12 cellular contexts compared by ENCODE assay signal in the genomic region with DNA sequence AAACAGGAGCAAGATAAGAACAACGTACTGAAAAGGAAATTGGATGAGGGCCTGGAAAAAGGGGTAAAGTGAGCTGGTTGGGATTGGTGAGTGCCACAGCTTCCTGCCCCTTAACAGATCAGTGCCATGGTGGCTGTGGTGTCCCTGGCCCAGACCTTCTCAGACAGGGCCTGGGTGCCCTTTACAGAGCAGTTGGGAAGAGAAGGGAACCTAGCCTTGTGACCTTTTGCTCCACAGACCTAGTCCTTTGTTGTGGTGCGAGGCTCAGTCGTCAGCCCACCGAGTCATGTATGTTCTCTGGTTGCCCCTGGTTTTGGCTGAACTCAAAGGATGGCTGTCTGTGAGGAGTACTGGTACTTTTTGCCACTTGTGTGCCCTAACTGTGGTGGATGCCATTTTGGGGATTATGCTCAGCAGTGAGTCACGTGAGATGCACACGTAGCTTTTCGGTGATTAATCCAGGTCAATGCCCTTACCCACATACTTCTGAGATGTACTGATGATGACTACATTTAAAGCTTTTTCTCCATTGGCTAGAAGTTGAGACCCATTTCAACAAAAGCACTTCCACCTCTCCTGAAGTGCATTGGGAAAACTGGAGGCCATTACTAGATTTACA. TPM values are rescaled to one million over a fixed set of nuclear protein-coding genes. Genes with fewer than 3 reads are reported as not detected.
DNase-seq lines count a peak whose midpoint lies in the region; ATAC-seq, FAIRE-seq and TF ChIP-seq lines count a peak whose summit lies in the region.
"Had no signal": no experiment of that assay in that cellular context is flagged by ENCODE, and none has a peak within 500 bp of the region (broad histone marks: within the 10 kb centered on the region; RNA-seq: fewer than 3 reads in every experiment).

No MANE protein-coding gene starts in this region.

- FAIRE-seq in RCC 7860 (lab: Jason Lieb, UNC): no peak

- H3K27ac Mint-ChIP-seq in activated CD8-positive, alpha-beta T cell treated with anti-CD3 and anti-CD28 coated beads for 36 hours: no peak overlapping the region
- H3K27ac Mint-ChIP-seq in activated CD8-positive, alpha-beta T cell treated with anti-CD3 and anti-CD28 coated beads, Interleukin-2, amount 10 ng/mL, durations not matched to agents 7 days and 5 days: no peak overlapping the region
- peak overlapping the region; percentile 43 for H3K27ac Mint-ChIP-seq in stimulated activated effector memory CD8-positive, alpha-beta T cell treated with anti-CD3 and anti-CD28 coated beads, Interleukin-12 subunit alpha, Interleukin-12 subunit beta, amount 100 ng/mL, for 72 hours

- DNase-seq in activated CD8-positive, alpha-beta T cell treated with anti-CD3 and anti-CD28 coated beads for 36 hours: peak; percentile 57
- no peak for DNase-seq in activated CD8-positive, alpha-beta T cell treated with anti-CD3 and anti-CD28 coated beads, Interleukin-2, amount 10 ng/mL, durations not matched to agents 7 days and 5 days
- DNase-seq in RCC 7860 (ENCODE audit: low spot score): peak; percentile 62
- DNase-seq in epithelial cell of esophagus (ENCODE audit: low read depth): peak; percentile 75
- no peak for DNase-seq in stimulated activated effector memory CD8-positive, alpha-beta T cell treated with anti-CD3 and anti-CD28 coated beads, Interleukin-12 subunit alpha, Interleukin-12 subunit beta, amount 100 ng/mL, for 72 hours (ENCODE audit: low spot score in 2 of 2)
- DNase-seq in A673 (ENCODE audit: low spot score): no peak
- DNase-seq in activated CD8-positive, alpha-beta memory T cell treated with anti-CD3 and anti-CD28 coated beads, Interleukin-2, amount 50 U/mL, for 4 hours: no peak
- no peak for DNase-seq in NCI-H1105 treated with DMSO at 0.1 percent for 48 hours (lab: John Stamatoyannopoulos, UW)
- DNase-seq: erythroblast, NCI-H2081 treated with DMSO at 0.1 percent for 48 hours, OCI-M1 had no signal

- H3K36me3 ChIP-seq in A673 (ENCODE audit: insufficient read depth, low read length, poor library complexity, severe bottlenecking): no peaks in the 10 kb centered on the region
- H3K36me3 ChIP-seq: neutrophil had no signal

- no peak for TF ChIP-seq CTCF in activated CD8-positive, alpha-beta T cell treated with anti-CD3 and anti-CD28 coated beads for 36 hours (IDR thresholded peaks at IDR 0.05)
- TF ChIP-seq CTCF in epithelial cell of esophagus (IDR thresholded peaks at IDR 0.05; ENCODE audit: insufficient read depth, low read depth, low read length, missing control alignments) (no peak), A673 (conservative IDR thresholded peaks at IDR 0.05; ENCODE audit: low read depth, low read length) (no peak)

- no TSS peak for BruUV-seq in A673 (replicated peaks; lab: Mats Ljungman, UMichigan)

- peak; percentile 90 for ATAC-seq in activated CD8-positive, alpha-beta T cell treated with anti-CD3 and anti-CD28 coated beads for 36 hours
- ATAC-seq in activated CD8-positive, alpha-beta T cell treated with anti-CD3 and anti-CD28 coated beads, Interleukin-2, amount 10 ng/mL, durations not matched to agents 7 days and 5 days: no peak
- ATAC-seq in stimulated activated effector memory CD8-positive, alpha-beta T cell treated with anti-CD3 and anti-CD28 coated beads, Interleukin-12 subunit alpha, Interleukin-12 subunit beta, amount 100 ng/mL, for 72 hours: peak; percentile 83

- no peak overlapping the region for H3K4me3 Mint-ChIP-seq in activated CD8-positive, alpha-beta T cell treated with anti-CD3 and anti-CD28 coated beads for 36 hours
- no peak overlapping the region for H3K4me3 Mint-ChIP-seq in activated CD8-positive, alpha-beta T cell treated with anti-CD3 and anti-CD28 coated beads, Interleukin-2, amount 10 ng/mL, durations not matched to agents 7 days and 5 days
- no peak overlapping the region for H3K4me3 Mint-ChIP-seq in stimulated activated effector memory CD8-positive, alpha-beta T cell treated with anti-CD3 and anti-CD28 coated beads, Interleukin-12 subunit alpha, Interleukin-12 subunit beta, amount 100 ng/mL, for 72 hours

- H3K27me3 Mint-ChIP-seq in activated CD8-positive, alpha-beta T cell treated with anti-CD3 and anti-CD28 coated beads for 36 hours: no peaks in the 10 kb centered on the region
- no peaks in the 10 kb centered on the region for H3K27me3 Mint-ChIP-seq in activated CD8-positive, alpha-beta T cell treated with anti-CD3 and anti-CD28 coated beads, Interleukin-2, amount 10 ng/mL, durations not matched to agents 7 days and 5 days (ENCODE audit: low read depth)

- peaks cover 19% of the 10 kb centered on the region for H3K4me1 Mint-ChIP-seq in activated CD8-positive, alpha-beta T cell treated with anti-CD3 and anti-CD28 coated beads for 36 hours (ENCODE audit: low read depth)
- peaks cover 10% of the 10 kb centered on the region for H3K4me1 Mint-ChIP-seq in activated CD8-positive, alpha-beta T cell treated with anti-CD3 and anti-CD28 coated beads, Interleukin-2, amount 10 ng/mL, durations not matched to agents 7 days and 5 days (ENCODE audit: low read depth)
- H3K4me1 Mint-ChIP-seq in stimulated activated effector memory CD8-positive, alpha-beta T cell treated with anti-CD3 and anti-CD28 coated beads, Interleukin-12 subunit alpha, Interleukin-12 subunit beta, amount 100 ng/mL, for 72 hours: no peaks in the 10 kb centered on the region

- no peaks in the 10 kb centered on the region for H3K9me3 Mint-ChIP-seq in activated CD8-positive, alpha-beta T cell treated with anti-CD3 and anti-CD28 coated beads for 36 hours
- no peaks in the 10 kb centered on the region for H3K9me3 Mint-ChIP-seq in activated CD8-positive, alpha-beta T cell treated with anti-CD3 and anti-CD28 coated beads, Interleukin-2, amount 10 ng/mL, durations not matched to agents 7 days and 5 days (ENCODE audit: insufficient read depth)
- H3K9me3 Mint-ChIP-seq in stimulated activated effector memory CD8-positive, alpha-beta T cell treated with anti-CD3 and anti-CD28 coated beads, Interleukin-12 subunit alpha, Interleukin-12 subunit beta, amount 100 ng/mL, for 72 hours: no peaks in the 10 kb centered on the region

- H3K36me3 Mint-ChIP-seq in activated CD8-positive, alpha-beta T cell treated with anti-CD3 and anti-CD28 coated beads for 36 hours (ENCODE audit: low read depth): peaks cover 2% of the 10 kb centered on the region
- H3K36me3 Mint-ChIP-seq in activated CD8-positive, alpha-beta T cell treated with anti-CD3 and anti-CD28 coated beads, Interleukin-2, amount 10 ng/mL, durations not matched to agents 7 days and 5 days (ENCODE audit: low read depth): no peaks in the 10 kb centered on the region
- H3K36me3 Mint-ChIP-seq in stimulated activated effector memory CD8-positive, alpha-beta T cell treated with anti-CD3 and anti-CD28 coated beads, Interleukin-12 subunit alpha, Interleukin-12 subunit beta, amount 100 ng/mL, for 72 hours: no peaks in the 10 kb centered on the region

- no peaks in the 10 kb centered on the region for H3K9me3 ChIP-seq in A673 (ENCODE audit: low read depth, low read length, poor library complexity, severe bottlenecking)
- H3K9me3 ChIP-seq: neutrophil had no signal

- CTCF ChIA-PET in activated CD8-positive, alpha-beta T cell treated with anti-CD3 and anti-CD28 coated beads for 36 hours (lab: Charles Lee): interaction anchor here (1.1 to 1.3 kb wide), 2 partner anchors 9 to 41 kb away, joined by 3 read pairs; no protein-coding TSS in a partner anchor
- CTCF ChIA-PET in activated CD8-positive, alpha-beta T cell treated with anti-CD3 and anti-CD28 coated beads, Interleukin-2, amount 10 ng/mL, durations not matched to agents 7 days and 5 days (lab: Charles Lee): no interaction called here
- CTCF ChIA-PET in A673 (lab: Charles Lee): no interaction called here

- intact Hi-C loops in activated CD8-positive, alpha-beta T cell treated with anti-CD3 and anti-CD28 coated beads for 36 hours (cut with micrococcal nuclease): no loop called here
- intact Hi-C loops in A673 (cut with micrococcal nuclease; ENCODE audit: unreplicated experiment): no loop called here

- H3K27ac ChIP-seq in A673 (ENCODE audit: low read depth, low read length, poor library complexity, severe bottlenecking): no peak overlapping the region
- H3K27ac ChIP-seq: neutrophil had no signal

- H3K4me3 ChIP-seq in epithelial cell of esophagus (ENCODE audit: low read length): no peak overlapping the region
- H3K4me3 ChIP-seq in A673 (ENCODE audit: low read depth, low read length, poor library complexity, severe bottlenecking): no peak overlapping the region

- peaks cover 7% of the 10 kb centered on the region for H3K4me1 ChIP-seq in A673 (ENCODE audit: insufficient read depth, low read length, poor library complexity, severe bottlenecking)

- H3K27me3 ChIP-seq in A673 (replicated peaks; ENCODE audit: insufficient read depth, low read depth, low read length, poor library complexity): no peaks in the 10 kb centered on the region
- H3K27me3 ChIP-seq: neutrophil had no signal

- POLR2A ChIA-PET in activated CD8-positive, alpha-beta T cell treated with anti-CD3 and anti-CD28 coated beads for 36 hours (lab: Charles Lee): interaction anchor here (0.9 kb wide), 1 partner anchor 142 kb away, joined by 4 read pairs; no protein-coding TSS in a partner anchor
- POLR2A ChIA-PET in activated CD8-positive, alpha-beta T cell treated with anti-CD3 and anti-CD28 coated beads, Interleukin-2, amount 10 ng/mL, durations not matched to agents 7 days and 5 days (lab: Charles Lee): no interaction called here
- POLR2A ChIA-PET in A673 (lab: Charles Lee; ENCODE audit: low non-redundant PET): no interaction called here

RNA-seq across cellular contexts. Expression of gene EXOSC2, which starts 48.4 kb away (rescaled TPM):
- 10 to 100 TPM; 82.1 to 82.5 TPM for total RNA-seq in activated CD8-positive, alpha-beta T cell treated with anti-CD3 and anti-CD28 coated beads for 36 hours
- total RNA-seq in activated CD8-positive, alpha-beta T cell treated with anti-CD3 and anti-CD28 coated beads, Interleukin-2, amount 10 ng/mL, durations not matched to agents 7 days and 5 days: 10 to 100 TPM; 59.6 to 61.6 TPM
- total RNA-seq in A673 (2021): 107 and 109 TPM in 2 replicates

Comparison
In these comparisons a context has a peak if more than half of its experiments do, and no peak if none do; other contexts are left out.
1. DNase-seq: peak in activated CD8-positive, alpha-beta T cell treated with anti-CD3 and anti-CD28 coated beads for 36 hours (single experiment), RCC 7860 (single experiment) and epithelial cell of esophagus (single experiment); none in activated CD8-positive, alpha-beta T cell treated with anti-CD3 and anti-CD28 coated beads, Interleukin-2, amount 10 ng/mL, durations not matched to agents 7 days and 5 days (single experiment), stimulated activated effector memory CD8-positive, alpha-beta T cell treated with anti-CD3 and anti-CD28 coated beads, Interleukin-12 subunit alpha, Interleukin-12 subunit beta, amount 100 ng/mL, for 72 hours (0 of 2), A673 (single experiment), activated CD8-positive, alpha-beta memory T cell treated with anti-CD3 and anti-CD28 coated beads, Interleukin-2, amount 50 U/mL, for 4 hours (single experiment) and NCI-H1105 treated with DMSO at 0.1 percent for 48 hours (single experiment).